ENCODE assay signal across 8 cellular contexts in genomic region chr19:56566904-56567273, GRCh38. TPM values are rescaled to one million over a fixed set of nuclear protein-coding genes. Genes with fewer than 3 reads are reported as not detected.
DNase-seq lines count a peak whose midpoint lies in the region; ATAC-seq, FAIRE-seq and TF ChIP-seq lines count a peak whose summit lies in the region.

No MANE protein-coding gene starts in this region.

- H3K27me3 ChIP-seq in aorta (ENCODE audit: control insufficient read depth in 1 of 2, insufficient read depth in 2 of 2, low read length in 1 of 2), result no peaks in the 10 kb centered on the region

- peaks cover 18% of the 10 kb centered on the region for H3K9me3 ChIP-seq in aorta (ENCODE audit: control insufficient read depth, low read length)

- intact Hi-C loops in Right ventricle myocardium inferior (cut with DNase I) (loop anchor here (2.0 to 10.0 kb wide), 2 partner anchors 28 to 162 kb away; partner anchors contain the start of genes ZFP28 and ZNF583), posterior cingulate gyrus (cut with DNase I) (loop anchor here (1.0 to 2.0 kb wide), 2 partner anchors 28 kb away; partner anchors contain the start of genes ZFP28 and ZNF71), aorta (cut with DNase I) (loop anchor here (1.0 to 10.0 kb wide), 4 partner anchors 26 to 162 kb away; partner anchors contain the start of genes ZFP28 (in 1 of the 2), ZNF583 (in 1 of the 2) and ZNF71 (in 1 of the 2))

- peak overlapping the region; percentile 68 to 99 for H3K4me3 ChIP-seq in aorta (ENCODE audit: low read length in 2 of 2)

- 0 to 1% methylated on average over 23 of the region's 23 CpGs for WGBS in aorta, 2 donors

- H3K27ac ChIP-seq in aorta (ENCODE audit: low read depth in 1 of 2, low read length in 2 of 2), result peak overlapping the region in 1 of 2 donors; percentile 75

- peak; percentile 23 for FAIRE-seq in GM12891 (lab: Jason Lieb, UNC)

- TF ChIP-seq POLR2A in GM12891 (IDR thresholded peaks at IDR 0.05; ENCODE audit: low read depth, low read length), result no peak

- peaks cover 11 to 19% of the 10 kb centered on the region in 2 donors for H3K36me3 ChIP-seq in aorta (ENCODE audit: control insufficient read depth in 1 of 2, insufficient read depth in 2 of 2, low read length in 1 of 2)

- ATAC-seq in HG02571 (IDR thresholded peaks at IDR 0.05; ENCODE audit: unreplicated experiment) (peak; percentile 32), Right ventricle myocardium inferior (peak; percentile 66), aorta (ENCODE audit: low FRiP score) (peak; percentile 83)

- H3K4me1 ChIP-seq in aorta (ENCODE audit: control insufficient read depth in 1 of 2, insufficient read depth in 2 of 2, low read length in 2 of 2), result no peaks in the 10 kb centered on the region

- DNase-seq in GM12891 (ENCODE audit: insufficient read length, low spot score) (peak; percentile 13), NCI-H2196 (lab: John Stamatoyannopoulos, UW; ENCODE audit: unreplicated experiment) (peak; percentile 42), activated gamma-delta T cell (lab: John Stamatoyannopoulos, UW) (peak; percentile 6), Right ventricle myocardium inferior (ENCODE audit: missing footprints) (peak; percentile 75), posterior cingulate gyrus (peak; percentile 37 to 91 (median 60)), aorta (peak; percentile 70 to 87), islet precursor cell (no peak)

TF ChIP-seq in GM12891, 5 proteins besides CTCF, POLR2A, EP300 and RAD21:
- TF ChIP-seq POU2F2 (IDR thresholded peaks at IDR 0.05; ENCODE audit: low read depth, low read length) (no peak), TAF1 (IDR thresholded peaks at IDR 0.05; ENCODE audit: low read depth, low read length) (no peak), PAX5 (IDR thresholded peaks at IDR 0.05; ENCODE audit: insufficient read depth, low read length, severe bottlenecking) (no peak), SPI1 (IDR thresholded peaks at IDR 0.05; ENCODE audit: low read depth, low read length) (no peak), POLR2AphosphoS5 (IDR thresholded peaks at IDR 0.05; ENCODE audit: low read depth, low read length) (no peak)

RNA-seq across cellular contexts. Expression of gene ZNF470, which starts 0.4 kb away (rescaled TPM):
- 1.3 TPM for polyA plus RNA-seq in GM12891 (2012; ENCODE audit: low read depth, missing spikeins)
- total RNA-seq in Right ventricle myocardium inferior (2.9 TPM), aorta (1 to 10 TPM; 4.8 to 7.1 TPM)
- 1 to 10 TPM; 3.3 to 3.4 TPM for polyA plus RNA-seq in aorta

RNA-seq across cellular contexts. Expression of gene ZFP28, which starts 28.1 kb away (rescaled TPM):
- polyA plus RNA-seq in GM12891 (2012; ENCODE audit: low read depth, missing spikeins), result 0.47 TPM
- total RNA-seq in Right ventricle myocardium inferior, result 5.5 TPM
- 10 to 100 TPM; 11.3 to 11.7 TPM for total RNA-seq in aorta
- polyA plus RNA-seq in aorta, result 1 to 10 TPM; 2.6 to 7.9 TPM

RNA-seq across cellular contexts. Expression of gene ZNF71, which starts 28.2 kb away (rescaled TPM):
- polyA plus RNA-seq in GM12891 (2012; ENCODE audit: low read depth, missing spikeins), result 2.6 TPM
- total RNA-seq in Right ventricle myocardium inferior (6.4 TPM), aorta (10 to 100 TPM in 1 of 2 donors, 1 to 10 TPM in 1; 9.7 to 10.5 TPM)
- 1 to 10 TPM; 2.6 to 4.8 TPM for polyA plus RNA-seq in aorta

RNA-seq across cellular contexts. Expression of gene ZNF471, which starts 59.2 kb away (rescaled TPM):
- not detected for polyA plus RNA-seq in GM12891 (2012; ENCODE audit: low read depth, missing spikeins)
- total RNA-seq in Right ventricle myocardium inferior, result 5.2 TPM
- 10 to 100 TPM; 11.0 to 12.1 TPM for total RNA-seq in aorta
- 1 to 10 TPM; 2.8 to 4.2 TPM for polyA plus RNA-seq in aorta

Comparison
In these comparisons a context has a peak if more than half of its experiments do, and no peak if none do; other contexts are left out.
1. ATAC-seq: peak in every context shown above with its lines; median percentile 83 in aorta; 66 in Right ventricle myocardium inferior; 32 in HG02571.